In genomic region chr19:15926484-15926883, GRCh38 we compare ENCODE assay signal across 1 cellular context.
TF ChIP-seq lines count a peak whose summit lies in the region.

No MANE protein-coding gene starts in this region.

TF ChIP-seq in HepG2, 621 proteins besides CTCF, POLR2A, EP300 and RAD21 (continued from another document):
- TF ChIP-seq ZBTB40 (IDR thresholded peaks at IDR 0.05) (no peak), ZBTB40 (CRISPR knock-in tag; IDR thresholded peaks at IDR 0.05) (no peak), ZNF766 (CRISPR knock-in tag; IDR thresholded peaks at IDR 0.05; ENCODE audit: borderline replicate concordance) (no peak)
